ENCODE assay signal across 19 cellular contexts in the genomic region with DNA sequence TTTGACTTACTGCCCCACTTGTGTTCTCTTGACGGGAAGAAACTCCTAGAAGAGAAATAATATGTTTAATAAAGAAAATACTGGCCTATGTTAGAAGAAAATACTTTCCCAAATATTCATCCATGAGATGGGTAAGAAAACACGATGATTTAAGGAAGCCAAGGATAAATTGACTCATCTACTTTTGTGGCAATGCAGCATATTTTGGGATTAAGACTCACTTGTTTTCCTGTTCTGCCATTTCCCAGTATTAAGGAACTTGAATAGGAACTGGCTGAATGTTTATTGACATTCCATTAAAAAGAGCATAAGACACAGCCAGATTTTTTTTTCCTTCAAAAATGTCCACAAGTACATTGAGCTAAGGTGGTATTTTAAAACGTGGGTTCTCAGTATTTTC. TPM values are rescaled to one million over a fixed set of nuclear protein-coding genes. Genes with fewer than 3 reads are reported as not detected.
DNase-seq lines count a peak whose midpoint lies in the region; ATAC-seq lines count a peak whose summit lies in the region.
"Had no signal": no experiment of that assay in that cellular context is flagged by ENCODE, and none has a peak within 500 bp of the region (broad histone marks: within the 10 kb centered on the region; RNA-seq: fewer than 3 reads in every experiment).

No MANE protein-coding gene starts in this region.

- H3K4me1 Mint-ChIP-seq in activated CD8-positive, alpha-beta T cell treated with anti-CD3 and anti-CD28 coated beads, Interleukin-2, amount 10 ng/mL, durations not matched to agents 7 days and 5 days (ENCODE audit: low read depth): no peaks in the 10 kb centered on the region
- H3K4me1 Mint-ChIP-seq: IgD-negative memory B cell had no signal

- no peak overlapping the region for H3K4me3 Mint-ChIP-seq in activated CD8-positive, alpha-beta T cell treated with anti-CD3 and anti-CD28 coated beads, Interleukin-2, amount 10 ng/mL, durations not matched to agents 7 days and 5 days
- H3K4me3 Mint-ChIP-seq: IgD-negative memory B cell had no signal

- DNase-seq in GM03348 (ENCODE audit: low spot score) (peak; percentile 10), amniotic epithelial cell (ENCODE audit: low read depth) (peak; percentile 67), fibroblast of peridontal ligament (ENCODE audit: extremely low read depth) (peak; percentile 43), SKM-1 (lab: John Stamatoyannopoulos, UW; ENCODE audit: unreplicated experiment) (no peak)
- no peak for DNase-seq in activated CD8-positive, alpha-beta T cell treated with anti-CD3 and anti-CD28 coated beads, Interleukin-2, amount 10 ng/mL, durations not matched to agents 7 days and 5 days
- DNase-seq in activated effector memory CD4-positive, alpha-beta T cell treated with anti-CD3 and anti-CD28 coated beads, Interleukin-2, amount 50 U/mL, for 16 hours: no peak
- no peak for DNase-seq in activated CD8-positive, alpha-beta memory T cell treated with anti-CD3 and anti-CD28 coated beads for 24 hours
- DNase-seq: AML-193; DMS79 treated with DMSO at 0.1 percent for 48 hours; Karpas-422; MM.1S; NCI-H1092 treated with DMSO at 0.1 percent for 48 hours; NCI-H2081 treated with DMSO at 0.1 percent for 48 hours; NCI-H446 treated with DMSO at 0.1 percent for 48 hours; NCI-H69; NK-92 treated with Interleukin-12 subunit alpha and Interleukin-12 subunit beta, amount 100 ng/mL, for 24 hours; Right ventricle myocardium superior had no signal

- H3K27ac Mint-ChIP-seq in activated CD8-positive, alpha-beta T cell treated with anti-CD3 and anti-CD28 coated beads, Interleukin-2, amount 10 ng/mL, durations not matched to agents 7 days and 5 days: no peak overlapping the region
- H3K27ac Mint-ChIP-seq: IgD-negative memory B cell had no signal

- H3K36me3 Mint-ChIP-seq in activated CD8-positive, alpha-beta T cell treated with anti-CD3 and anti-CD28 coated beads, Interleukin-2, amount 10 ng/mL, durations not matched to agents 7 days and 5 days (ENCODE audit: low read depth): no peaks in the 10 kb centered on the region
- H3K36me3 Mint-ChIP-seq: IgD-negative memory B cell had no signal

- ATAC-seq in activated CD8-positive, alpha-beta T cell treated with anti-CD3 and anti-CD28 coated beads, Interleukin-2, amount 10 ng/mL, durations not matched to agents 7 days and 5 days: no peak

- CTCF ChIA-PET in activated CD8-positive, alpha-beta T cell treated with anti-CD3 and anti-CD28 coated beads, Interleukin-2, amount 10 ng/mL, durations not matched to agents 7 days and 5 days (lab: Charles Lee): no interaction called here

- peaks cover 3% of the 10 kb centered on the region for H3K9me3 Mint-ChIP-seq in activated CD8-positive, alpha-beta T cell treated with anti-CD3 and anti-CD28 coated beads, Interleukin-2, amount 10 ng/mL, durations not matched to agents 7 days and 5 days (ENCODE audit: insufficient read depth)

- no peaks in the 10 kb centered on the region for H3K27me3 Mint-ChIP-seq in activated CD8-positive, alpha-beta T cell treated with anti-CD3 and anti-CD28 coated beads, Interleukin-2, amount 10 ng/mL, durations not matched to agents 7 days and 5 days (ENCODE audit: low read depth)
- H3K27me3 Mint-ChIP-seq: IgD-negative memory B cell had no signal

- POLR2A ChIA-PET in activated CD8-positive, alpha-beta T cell treated with anti-CD3 and anti-CD28 coated beads, Interleukin-2, amount 10 ng/mL, durations not matched to agents 7 days and 5 days (lab: Charles Lee): no interaction called here

RNA-seq across cellular contexts. Expression of a gene that starts 10.9 kb away (rescaled TPM):
- not detected for total RNA-seq in activated CD8-positive, alpha-beta T cell treated with anti-CD3 and anti-CD28 coated beads, Interleukin-2, amount 10 ng/mL, durations not matched to agents 7 days and 5 days
- total RNA-seq: A673 had no signal

Comparison
In these comparisons a context has a peak if more than half of its experiments do, and no peak if none do; other contexts are left out.
1. DNase-seq: peak in GM03348 (single experiment), amniotic epithelial cell (single experiment) and fibroblast of peridontal ligament (single experiment); none in activated CD8-positive, alpha-beta T cell treated with anti-CD3 and anti-CD28 coated beads, Interleukin-2, amount 10 ng/mL, durations not matched to agents 7 days and 5 days (single experiment), SKM-1 (single experiment), activated effector memory CD4-positive, alpha-beta T cell treated with anti-CD3 and anti-CD28 coated beads, Interleukin-2, amount 50 U/mL, for 16 hours (single experiment) and activated CD8-positive, alpha-beta memory T cell treated with anti-CD3 and anti-CD28 coated beads for 24 hours (single experiment).